In the genomic region with DNA sequence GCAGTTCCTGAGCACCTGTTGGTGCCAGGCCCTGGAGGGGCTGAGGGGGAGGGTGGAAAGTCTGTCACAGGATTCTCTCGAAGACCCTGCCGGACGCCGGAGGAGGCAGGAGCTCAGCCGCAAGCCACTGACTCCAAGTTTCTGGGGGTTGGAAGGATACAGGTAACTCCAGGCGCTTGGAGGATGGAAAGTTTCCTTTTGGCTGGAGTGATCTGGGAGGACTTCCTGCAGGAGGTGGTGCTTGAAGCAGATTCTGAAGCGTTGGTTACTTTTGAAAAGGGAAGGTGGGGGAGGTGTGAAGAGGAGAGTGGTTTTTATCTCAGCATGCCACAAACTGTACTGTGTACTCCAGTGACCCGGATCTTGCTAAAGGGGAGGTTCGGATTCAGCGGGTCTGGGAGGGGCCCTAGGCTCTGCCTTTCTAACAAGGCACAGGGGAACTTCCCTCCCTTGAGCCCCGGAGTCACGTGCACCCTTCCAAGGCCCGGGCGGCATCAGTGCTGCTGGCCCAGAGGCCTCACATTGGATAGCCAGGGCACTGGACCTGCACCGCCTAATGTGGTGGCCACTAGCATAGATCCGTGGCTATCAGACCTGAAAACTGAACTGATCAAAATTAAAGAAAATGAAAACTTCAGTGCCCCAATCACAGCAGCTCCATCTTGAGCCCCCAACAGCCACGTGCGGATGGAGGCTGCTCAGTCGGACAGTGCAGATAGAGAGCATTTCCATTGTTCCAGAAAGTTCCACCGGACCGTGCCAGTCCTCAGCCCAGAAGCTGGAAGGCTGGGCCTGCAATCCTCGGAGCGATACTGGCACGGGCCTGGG, we compare ENCODE assay signal across 1 cellular context.
TF ChIP-seq lines count a peak whose summit lies in the region.

No MANE protein-coding gene starts in this region.

TF ChIP-seq in GM23338, 12 proteins besides CTCF, POLR2A, EP300 and RAD21 (continued from another document):
- TF ChIP-seq, protein P1, sequence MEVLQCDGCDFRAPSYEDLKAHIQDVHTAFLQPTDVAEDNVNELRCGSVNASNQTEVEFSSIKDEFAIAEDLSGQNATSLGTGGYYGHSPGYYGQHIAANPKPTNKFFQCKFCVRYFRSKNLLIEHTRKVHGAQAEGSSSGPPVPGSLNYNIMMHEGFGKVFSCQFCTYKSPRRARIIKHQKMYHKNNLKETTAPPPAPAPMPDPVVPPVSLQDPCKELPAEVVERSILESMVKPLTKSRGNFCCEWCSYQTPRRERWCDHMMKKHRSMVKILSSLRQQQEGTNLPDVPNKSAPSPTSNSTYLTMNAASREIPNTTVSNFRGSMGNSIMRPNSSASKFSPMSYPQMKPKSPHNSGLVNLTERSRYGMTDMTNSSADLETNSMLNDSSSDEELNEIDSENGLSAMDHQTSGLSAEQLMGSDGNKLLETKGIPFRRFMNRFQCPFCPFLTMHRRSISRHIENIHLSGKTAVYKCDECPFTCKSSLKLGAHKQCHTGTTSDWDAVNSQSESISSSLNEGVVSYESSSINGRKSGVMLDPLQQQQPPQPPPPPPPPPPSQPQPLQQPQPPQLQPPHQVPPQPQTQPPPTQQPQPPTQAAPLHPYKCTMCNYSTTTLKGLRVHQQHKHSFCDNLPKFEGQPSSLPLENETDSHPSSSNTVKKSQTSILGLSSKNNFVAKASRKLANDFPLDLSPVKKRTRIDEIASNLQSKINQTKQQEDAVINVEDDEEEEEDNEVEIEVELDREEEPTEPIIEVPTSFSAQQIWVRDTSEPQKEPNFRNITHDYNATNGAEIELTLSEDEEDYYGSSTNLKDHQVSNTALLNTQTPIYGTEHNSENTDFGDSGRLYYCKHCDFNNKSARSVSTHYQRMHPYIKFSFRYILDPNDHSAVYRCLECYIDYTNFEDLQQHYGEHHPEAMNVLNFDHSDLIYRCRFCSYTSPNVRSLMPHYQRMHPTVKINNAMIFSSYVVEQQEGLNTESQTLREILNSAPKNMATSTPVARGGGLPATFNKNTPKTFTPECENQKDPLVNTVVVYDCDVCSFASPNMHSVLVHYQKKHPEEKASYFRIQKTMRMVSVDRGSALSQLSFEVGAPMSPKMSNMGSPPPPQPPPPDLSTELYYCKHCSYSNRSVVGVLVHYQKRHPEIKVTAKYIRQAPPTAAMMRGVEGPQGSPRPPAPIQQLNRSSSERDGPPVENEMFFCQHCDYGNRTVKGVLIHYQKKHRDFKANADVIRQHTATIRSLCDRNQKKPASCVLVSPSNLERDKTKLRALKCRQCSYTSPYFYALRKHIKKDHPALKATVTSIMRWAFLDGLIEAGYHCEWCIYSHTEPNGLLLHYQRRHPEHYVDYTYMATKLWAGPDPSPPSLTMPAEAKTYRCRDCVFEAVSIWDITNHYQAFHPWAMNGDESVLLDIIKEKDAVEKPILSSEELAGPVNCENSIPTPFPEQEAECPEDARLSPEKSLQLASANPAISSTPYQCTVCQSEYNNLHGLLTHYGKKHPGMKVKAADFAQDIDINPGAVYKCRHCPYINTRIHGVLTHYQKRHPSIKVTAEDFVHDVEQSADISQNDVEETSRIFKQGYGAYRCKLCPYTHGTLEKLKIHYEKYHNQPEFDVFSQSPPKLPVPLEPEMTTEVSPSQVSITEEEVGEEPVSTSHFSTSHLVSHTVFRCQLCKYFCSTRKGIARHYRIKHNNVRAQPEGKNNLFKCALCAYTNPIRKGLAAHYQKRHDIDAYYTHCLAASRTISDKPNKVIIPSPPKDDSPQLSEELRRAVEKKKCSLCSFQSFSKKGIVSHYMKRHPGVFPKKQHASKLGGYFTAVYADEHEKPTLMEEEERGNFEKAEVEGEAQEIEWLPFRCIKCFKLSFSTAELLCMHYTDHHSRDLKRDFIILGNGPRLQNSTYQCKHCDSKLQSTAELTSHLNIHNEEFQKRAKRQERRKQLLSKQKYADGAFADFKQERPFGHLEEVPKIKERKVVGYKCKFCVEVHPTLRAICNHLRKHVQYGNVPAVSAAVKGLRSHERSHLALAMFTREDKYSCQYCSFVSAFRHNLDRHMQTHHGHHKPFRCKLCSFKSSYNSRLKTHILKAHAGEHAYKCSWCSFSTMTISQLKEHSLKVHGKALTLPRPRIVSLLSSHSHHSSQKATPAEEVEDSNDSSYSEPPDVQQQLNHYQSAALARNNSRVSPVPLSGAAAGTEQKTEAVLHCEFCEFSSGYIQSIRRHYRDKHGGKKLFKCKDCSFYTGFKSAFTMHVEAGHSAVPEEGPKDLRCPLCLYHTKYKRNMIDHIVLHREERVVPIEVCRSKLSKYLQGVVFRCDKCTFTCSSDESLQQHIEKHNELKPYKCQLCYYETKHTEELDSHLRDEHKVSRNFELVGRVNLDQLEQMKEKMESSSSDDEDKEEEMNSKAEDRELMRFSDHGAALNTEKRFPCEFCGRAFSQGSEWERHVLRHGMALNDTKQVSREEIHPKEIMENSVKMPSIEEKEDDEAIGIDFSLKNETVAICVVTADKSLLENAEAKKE (CRISPR knock-in tag; IDR thresholded peaks at IDR 0.05), result no peak
- no peak for TF ChIP-seq ZNF331 (CRISPR knock-in tag; IDR thresholded peaks at IDR 0.05; ENCODE audit: low read depth)
- no peak for TF ChIP-seq EZH2phosphoT487 (IDR thresholded peaks at IDR 0.05; ENCODE audit: unreplicated experiment)
- TF ChIP-seq, protein P2, sequence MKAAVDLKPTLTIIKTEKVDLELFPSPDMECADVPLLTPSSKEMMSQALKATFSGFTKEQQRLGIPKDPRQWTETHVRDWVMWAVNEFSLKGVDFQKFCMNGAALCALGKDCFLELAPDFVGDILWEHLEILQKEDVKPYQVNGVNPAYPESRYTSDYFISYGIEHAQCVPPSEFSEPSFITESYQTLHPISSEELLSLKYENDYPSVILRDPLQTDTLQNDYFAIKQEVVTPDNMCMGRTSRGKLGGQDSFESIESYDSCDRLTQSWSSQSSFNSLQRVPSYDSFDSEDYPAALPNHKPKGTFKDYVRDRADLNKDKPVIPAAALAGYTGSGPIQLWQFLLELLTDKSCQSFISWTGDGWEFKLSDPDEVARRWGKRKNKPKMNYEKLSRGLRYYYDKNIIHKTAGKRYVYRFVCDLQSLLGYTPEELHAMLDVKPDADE (IDR thresholded peaks at IDR 0.05), result no peak
TF ChIP-seq in GM23338: peak in this region for 0.
